In the genomic region with DNA sequence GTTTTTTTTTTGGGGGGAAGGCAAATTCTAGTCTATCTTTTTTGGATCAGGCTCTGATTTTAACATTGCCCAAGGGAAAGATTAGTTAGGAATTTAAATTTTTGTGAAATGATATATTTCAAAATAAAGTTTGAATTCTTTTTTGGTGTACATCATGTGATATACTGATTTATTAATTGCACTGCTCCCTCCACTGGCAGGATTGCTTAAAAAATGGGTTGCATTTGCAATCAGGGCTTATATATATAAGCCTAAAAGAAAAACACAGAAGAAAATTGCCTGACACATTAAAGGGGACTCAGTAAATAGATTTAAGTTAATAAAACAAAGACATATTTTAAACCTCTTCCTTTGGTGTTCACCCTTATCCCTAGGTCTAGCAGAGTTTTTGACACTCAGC, we compare ENCODE assay signal across 8 cellular contexts. TPM values are rescaled to one million over a fixed set of nuclear protein-coding genes. Genes with fewer than 3 reads are reported as not detected.
DNase-seq lines count a peak whose midpoint lies in the region; ATAC-seq and TF ChIP-seq lines count a peak whose summit lies in the region.

No MANE protein-coding gene starts in this region.

- intact Hi-C loops in naive thymus-derived CD4-positive, alpha-beta T cell (cut with micrococcal nuclease): no loop called here

- no peaks in the 10 kb centered on the region for H3K36me3 ChIP-seq in BJ (ENCODE audit: control insufficient read depth, insufficient read depth, low read length)
- no peaks in the 10 kb centered on the region for H3K36me3 ChIP-seq in naive thymus-derived CD4-positive, alpha-beta T cell (ENCODE audit: control insufficient read depth in 2 of 3, insufficient read depth in 3 of 3, low read length in 3 of 3)

- H3K4me3 ChIP-seq in BJ (ENCODE audit: low read depth, low read length) (peak overlapping the region; percentile 93), choroid plexus epithelial cell (ENCODE audit: low read depth, low read length) (peak overlapping the region; percentile 82)
- peak overlapping the region; percentile 86; the same call in 1 of the 2 replicates for H3K4me3 ChIP-seq in Jurkat, Clone E6-1 (ENCODE audit: low read length)
- H3K4me3 ChIP-seq in naive thymus-derived CD4-positive, alpha-beta T cell (ENCODE audit: low read length): no peak overlapping the region

- H3K27ac ChIP-seq in naive thymus-derived CD4-positive, alpha-beta T cell (ENCODE audit: low read depth, low read length): no peak overlapping the region

- no peaks in the 10 kb centered on the region for H3K27me3 ChIP-seq in BJ (ENCODE audit: control insufficient read depth, insufficient read depth, low read length)
- H3K27me3 ChIP-seq in naive thymus-derived CD4-positive, alpha-beta T cell (ENCODE audit: control insufficient read depth in 2 of 2, insufficient read depth in 2 of 2, low read length in 2 of 2): no peaks in the 10 kb centered on the region

- H3K27ac Mint-ChIP-seq in naive thymus-derived CD4-positive, alpha-beta T cell: peak overlapping the region in 3 of 9 donors; percentile 30 to 95 (median 62)

- H3K4me1 Mint-ChIP-seq in naive thymus-derived CD4-positive, alpha-beta T cell: peaks cover 5 to 19% (median 13%) of the 10 kb centered on the region in 7 donors

- H3K4me3 Mint-ChIP-seq in naive thymus-derived CD4-positive, alpha-beta T cell: peak overlapping the region in 8 of 10 donors; percentile 18 to 97 (median 90)

- H3K4me1 ChIP-seq in naive thymus-derived CD4-positive, alpha-beta T cell (ENCODE audit: control insufficient read depth in 2 of 2, insufficient read depth in 2 of 2, low read length in 2 of 2): peaks cover 4 to 6% of the 10 kb centered on the region in 2 donors

- ATAC-seq in naive thymus-derived CD4-positive, alpha-beta T cell: no peak
- no peak for ATAC-seq in HG02642 (IDR thresholded peaks at IDR 0.05; ENCODE audit: poor library complexity, unreplicated experiment)
- no peak for ATAC-seq in HG03354 (IDR thresholded peaks at IDR 0.05; ENCODE audit: poor library complexity, severe bottlenecking, unreplicated experiment)
- ATAC-seq in GM21360 (IDR thresholded peaks at IDR 0.05; ENCODE audit: unreplicated experiment): no peak

- peaks cover 0 to 10% (median 0%) of the 10 kb centered on the region in 5 donors for H3K36me3 Mint-ChIP-seq in naive thymus-derived CD4-positive, alpha-beta T cell

- H3K9me3 Mint-ChIP-seq in naive thymus-derived CD4-positive, alpha-beta T cell: peaks cover 0 to 5% (median 0%) of the 10 kb centered on the region in 11 donors

- CTCF ChIA-PET in BJ (lab: Yijun Ruan, JAX): interaction anchor here (2.0 kb wide), 1 partner anchor 10 kb away, joined by 10 read pairs; no protein-coding TSS in a partner anchor
- CTCF ChIA-PET in naive thymus-derived CD4-positive, alpha-beta T cell (lab: Charles Lee): interaction anchor here (1.4 kb wide), 1 partner anchor 18 kb away, joined by 11 read pairs; a partner anchor contains a TSS

- no peak for DNase-seq in BJ (ENCODE audit: low read depth)
- DNase-seq in Jurkat, Clone E6-1 (ENCODE audit: low read depth, low spot score): peak; percentile 21
- DNase-seq in choroid plexus epithelial cell (ENCODE audit: low read depth): peak; percentile 80
- DNase-seq in naive thymus-derived CD4-positive, alpha-beta T cell: peak in 1 of 9 donors; percentile 2
- no peak for DNase-seq in NCI-H187 (lab: John Stamatoyannopoulos, UW)

- no peaks in the 10 kb centered on the region for H3K9me3 ChIP-seq in naive thymus-derived CD4-positive, alpha-beta T cell (ENCODE audit: control insufficient read depth in 2 of 3, low read length in 3 of 3)

- TF ChIP-seq CTCF in BJ (IDR thresholded peaks at IDR 0.05; ENCODE audit: insufficient read depth, low read depth, low read length) (peak; percentile 52), choroid plexus epithelial cell (conservative IDR thresholded peaks at IDR 0.05; ENCODE audit: low read depth, low read length) (peak; percentile 59)

- H3K27me3 Mint-ChIP-seq in naive thymus-derived CD4-positive, alpha-beta T cell: peaks cover 0 to 38% (median 0%) of the 10 kb centered on the region in 5 donors

- POLR2A ChIA-PET in BJ (lab: Charles Lee): no interaction called here
- POLR2A ChIA-PET in naive thymus-derived CD4-positive, alpha-beta T cell (lab: Charles Lee): no interaction called here

RNA-seq across cellular contexts. Expression of a gene that starts 1.2 kb away (rescaled TPM):
- polyA plus RNA-seq in BJ (2011; rRNA removed): 6.1 and 11.0 TPM in 2 replicates
- polyA minus RNA-seq in BJ (2011; rRNA and poly(A)+ RNA removed): 10.5 and 12.7 TPM in 2 replicates
- polyA plus RNA-seq in Jurkat, Clone E6-1 (2012; ENCODE audit: insufficient read depth, insufficient read length): 3.4 TPM
- 1 to 10 TPM; 1.5 to 4.2 (median 3.0) TPM for total RNA-seq in naive thymus-derived CD4-positive, alpha-beta T cell
- polyA plus RNA-seq in naive thymus-derived CD4-positive, alpha-beta T cell: under 1 TPM; 0.31 to 0.53 TPM

RNA-seq across cellular contexts. Expression of a gene that starts 18.4 kb away (rescaled TPM):
- 27.7 and 39.9 TPM in 2 replicates for polyA plus RNA-seq in BJ (2011; rRNA removed)
- polyA minus RNA-seq in BJ (2011; rRNA and poly(A)+ RNA removed): 4.2 and 5.6 TPM in 2 replicates
- polyA plus RNA-seq in Jurkat, Clone E6-1 (2012; ENCODE audit: insufficient read depth, insufficient read length): 90.8 TPM
- total RNA-seq in naive thymus-derived CD4-positive, alpha-beta T cell: 10 to 100 TPM; 12.2 to 28.5 (median 14.2) TPM
- polyA plus RNA-seq in naive thymus-derived CD4-positive, alpha-beta T cell: 10 to 100 TPM; 15.8 to 19.2 TPM

Comparison
In these comparisons a context has a peak if more than half of its experiments do, and no peak if none do; other contexts are left out.
1. DNase-seq: peak in Jurkat, Clone E6-1 (single experiment) and choroid plexus epithelial cell (single experiment); none in BJ (single experiment) and NCI-H187 (0 of 2).